10 cellular contexts compared by ENCODE assay signal in genomic region chrX:96382018-96382417, GRCh38.
"Had no signal": no experiment of that assay in that cellular context is flagged by ENCODE, and none has a peak within 500 bp of the region (broad histone marks: within the 10 kb centered on the region; RNA-seq: fewer than 3 reads in every experiment).

No MANE protein-coding gene starts in this region.

- H3K36me3 ChIP-seq: WERI-Rb-1 had no signal

- H3K27ac ChIP-seq: VCaP, WERI-Rb-1 had no signal

- ATAC-seq: activated CD4-positive, alpha-beta T cell treated with anti-CD3 and anti-CD28 coated beads for 36 hours; activated CD4-positive, CD25-positive, alpha-beta regulatory T cell treated with anti-CD3 and anti-CD28 coated beads, Interleukin-2, amount 50 U/mL, for 24 hours; activated CD8-positive, alpha-beta memory T cell treated with anti-CD3 and anti-CD28 coated beads, Interleukin-2, amount 10 ng/mL, durations not matched to agents 7 days and 5 days; activated CD8-positive, alpha-beta T cell treated with anti-CD3 and anti-CD28 coated beads for 36 hours; activated CD8-positive, alpha-beta T cell treated with anti-CD3 and anti-CD28 coated beads, Interleukin-2, amount 10 ng/mL, durations not matched to agents 7 days and 5 days; T-cell; T-helper 17 cell; WTC11 had no signal
